In genomic region chr5:149367249-149367971, GRCh38 we compare ENCODE assay signal across 9 cellular contexts. TPM values are rescaled to one million over a fixed set of nuclear protein-coding genes. Genes with fewer than 3 reads are reported as not detected.
DNase-seq lines count a peak whose midpoint lies in the region; ATAC-seq and TF ChIP-seq lines count a peak whose summit lies in the region.
"Had no signal": no experiment of that assay in that cellular context is flagged by ENCODE, and none has a peak within 500 bp of the region (broad histone marks: within the 10 kb centered on the region; RNA-seq: fewer than 3 reads in every experiment).

No MANE protein-coding gene starts in this region.

- H3K27me3 Mint-ChIP-seq in mesothelial cell of epicardium (ENCODE audit: low read depth) = no peaks in the 10 kb centered on the region

- no peak overlapping the region for H3K4me3 ChIP-seq in stomach

- H3K9me3 ChIP-seq in stomach = no peaks in the 10 kb centered on the region

- no peaks in the 10 kb centered on the region for H3K36me3 ChIP-seq in stomach

- no peak overlapping the region for H3K4me3 Mint-ChIP-seq in mesothelial cell of epicardium
- H3K4me3 Mint-ChIP-seq: IgD-negative memory B cell had no signal

- no peaks in the 10 kb centered on the region for H3K36me3 Mint-ChIP-seq in mesothelial cell of epicardium

- no peaks in the 10 kb centered on the region for H3K27me3 ChIP-seq in stomach

- 34 to 43% (median 34%) methylated on average over 14 of the region's 14 CpGs for WGBS in stomach, 5 donors

- TF ChIP-seq CTCF in AG09319 (IDR thresholded peaks at IDR 0.05; ENCODE audit: low read depth, low read length) = peak; percentile 86
- TF ChIP-seq CTCF in mesothelial cell of epicardium (IDR thresholded peaks at IDR 0.05; ENCODE audit: unreplicated experiment) = peak; percentile 66
- peak in 5 of 7 experiments; percentile 55 to 80 (median 63) for TF ChIP-seq CTCF in stomach (IDR thresholded peaks at IDR 0.05)

- intact Hi-C loops in stomach (cut with DNase I; ENCODE audit: low total_unique reads) = no loop called here

- H3K4me1 ChIP-seq in stomach = peaks cover 4 to 29% (median 13%) of the 10 kb centered on the region in 4 donors

- no peak for DNase-seq in AG09319 (ENCODE audit: extremely low read depth, low read depth)
- DNase-seq in NCI-H526 treated with DMSO at 0.1 percent for 48 hours (lab: John Stamatoyannopoulos, UW) = peak; percentile 53
- DNase-seq in activated CD4-positive, alpha-beta T cell treated with anti-CD3 and anti-CD28 coated beads for 48 hours = peak; percentile 71
- DNase-seq in ecto neural progenitor cell (ENCODE audit: low spot score) = peak; percentile 87
- DNase-seq in mesothelial cell of epicardium (ENCODE audit: low spot score in 2 of 2, unreplicated experiment in 2 of 2) = peak in 1 of 2 experiments; percentile 73
- DNase-seq in stomach = peak; percentile 62

- no peak for TF ChIP-seq POLR2A in stomach (IDR thresholded peaks at IDR 0.05)

- ATAC-seq in GM18517 (IDR thresholded peaks at IDR 0.05; ENCODE audit: unreplicated experiment) (peak; percentile 73), HG03108 (IDR thresholded peaks at IDR 0.05; ENCODE audit: unreplicated experiment) (peak; percentile 42)

- peaks cover 7% of the 10 kb centered on the region for H3K4me1 Mint-ChIP-seq in mesothelial cell of epicardium

- TF ChIP-seq EP300 in stomach (IDR thresholded peaks at IDR 0.05) = no peak

- no peak overlapping the region for H3K27ac Mint-ChIP-seq in mesothelial cell of epicardium
- H3K27ac Mint-ChIP-seq: IgD-negative memory B cell had no signal

- H3K9me3 Mint-ChIP-seq in mesothelial cell of epicardium = no peaks in the 10 kb centered on the region
- H3K9me3 Mint-ChIP-seq: IgD-negative memory B cell had no signal

- peak overlapping the region in 2 of 5 donors; percentile 23 to 57 for H3K27ac ChIP-seq in stomach

RNA-seq across cellular contexts. Expression of gene PCYOX1L, which starts 9.6 kb away (rescaled TPM):
- total RNA-seq in mesothelial cell of epicardium (23.2 to 23.6 TPM (median 23.5 TPM) in 3 replicates), stomach (10 to 100 TPM in 1 of 5 donors, 1 to 10 TPM in 3, not detected in 1; 3.0 to 13.4 (median 4.3) TPM)
- polyA plus RNA-seq in stomach = 1 to 10 TPM; 2.1 to 5.2 (median 2.3) TPM

RNA-seq across cellular contexts. Expression of gene IL17B, which starts 11.7 kb away (rescaled TPM):
- total RNA-seq in mesothelial cell of epicardium (0.34 TPM in 1 of 3 replicates, not detected in the others), stomach (10 to 100 TPM in 1 of 5 donors, 1 to 10 TPM in 1, not detected in 3; 1.7 to 31.0 TPM)
- polyA plus RNA-seq in stomach = 1 to 10 TPM in 2 of 3 donors, under 1 TPM in 1; 0.56 to 5.6 (median 1.8) TPM
- polyA plus RNA-seq: IgD-negative memory B cell had no signal

RNA-seq across cellular contexts. Expression of gene GRPEL2, which starts 22.1 kb away (rescaled TPM):
- total RNA-seq in mesothelial cell of epicardium (13.9 to 15.4 TPM (median 14.9 TPM) in 3 replicates), stomach (10 to 100 TPM in 3 of 5 donors, 1 to 10 TPM in 2; 1.4 to 19.1 (median 13.8) TPM)
- 1 to 10 TPM; 4.7 to 5.3 (median 5.2) TPM for polyA plus RNA-seq in stomach
